1 cellular context compared by ENCODE assay signal in the genomic region with DNA sequence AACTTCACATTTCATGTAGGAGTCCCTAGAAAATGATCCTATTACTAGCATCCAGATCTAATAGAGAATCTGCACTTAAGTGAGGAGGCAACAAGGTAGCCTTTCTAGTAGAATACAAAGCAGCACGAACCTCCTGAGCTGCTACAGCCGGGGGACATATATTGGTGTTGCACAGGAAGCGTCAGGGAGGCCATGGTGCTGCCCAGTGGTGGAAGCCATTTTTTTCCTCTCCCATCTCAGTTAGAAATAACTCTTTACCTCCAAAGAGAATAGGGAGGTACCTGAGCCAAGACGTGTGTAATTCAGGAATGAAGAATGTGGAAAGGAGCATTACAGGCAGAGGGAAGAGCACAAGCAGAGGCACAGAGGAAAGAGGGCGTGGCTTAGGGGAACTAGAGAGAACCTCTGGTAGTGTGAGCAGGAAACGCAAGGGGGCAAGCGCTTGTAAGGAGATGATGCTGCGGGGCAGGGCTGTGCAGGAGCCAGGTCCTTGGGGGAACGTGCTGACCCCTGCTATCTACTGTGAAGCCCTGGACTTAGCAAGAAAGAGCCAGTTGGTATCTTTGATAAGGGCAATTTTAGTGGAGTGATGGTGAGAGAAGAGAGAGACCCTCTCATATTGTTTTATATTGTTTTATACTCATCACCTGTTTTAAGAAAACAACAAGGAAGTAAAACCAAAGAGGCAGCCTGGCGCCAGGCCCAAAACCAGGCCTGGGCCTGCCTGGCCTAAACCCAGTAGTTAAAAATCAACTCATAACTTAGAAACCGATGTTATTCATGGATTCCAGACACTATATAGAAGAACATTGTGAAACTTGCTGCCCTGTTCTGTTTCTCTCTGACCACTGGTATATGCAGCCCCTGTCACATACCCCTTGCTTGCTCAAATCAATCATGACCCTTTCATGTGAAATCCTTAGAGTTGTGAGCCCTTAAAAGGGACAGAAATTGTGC.
TF ChIP-seq lines count a peak whose summit lies in the region.

No MANE protein-coding gene starts in this region.

TF ChIP-seq in K562, 482 proteins besides CTCF, POLR2A, EP300 and RAD21 (continued from another document and continues in another):
- TF ChIP-seq, protein P1, sequence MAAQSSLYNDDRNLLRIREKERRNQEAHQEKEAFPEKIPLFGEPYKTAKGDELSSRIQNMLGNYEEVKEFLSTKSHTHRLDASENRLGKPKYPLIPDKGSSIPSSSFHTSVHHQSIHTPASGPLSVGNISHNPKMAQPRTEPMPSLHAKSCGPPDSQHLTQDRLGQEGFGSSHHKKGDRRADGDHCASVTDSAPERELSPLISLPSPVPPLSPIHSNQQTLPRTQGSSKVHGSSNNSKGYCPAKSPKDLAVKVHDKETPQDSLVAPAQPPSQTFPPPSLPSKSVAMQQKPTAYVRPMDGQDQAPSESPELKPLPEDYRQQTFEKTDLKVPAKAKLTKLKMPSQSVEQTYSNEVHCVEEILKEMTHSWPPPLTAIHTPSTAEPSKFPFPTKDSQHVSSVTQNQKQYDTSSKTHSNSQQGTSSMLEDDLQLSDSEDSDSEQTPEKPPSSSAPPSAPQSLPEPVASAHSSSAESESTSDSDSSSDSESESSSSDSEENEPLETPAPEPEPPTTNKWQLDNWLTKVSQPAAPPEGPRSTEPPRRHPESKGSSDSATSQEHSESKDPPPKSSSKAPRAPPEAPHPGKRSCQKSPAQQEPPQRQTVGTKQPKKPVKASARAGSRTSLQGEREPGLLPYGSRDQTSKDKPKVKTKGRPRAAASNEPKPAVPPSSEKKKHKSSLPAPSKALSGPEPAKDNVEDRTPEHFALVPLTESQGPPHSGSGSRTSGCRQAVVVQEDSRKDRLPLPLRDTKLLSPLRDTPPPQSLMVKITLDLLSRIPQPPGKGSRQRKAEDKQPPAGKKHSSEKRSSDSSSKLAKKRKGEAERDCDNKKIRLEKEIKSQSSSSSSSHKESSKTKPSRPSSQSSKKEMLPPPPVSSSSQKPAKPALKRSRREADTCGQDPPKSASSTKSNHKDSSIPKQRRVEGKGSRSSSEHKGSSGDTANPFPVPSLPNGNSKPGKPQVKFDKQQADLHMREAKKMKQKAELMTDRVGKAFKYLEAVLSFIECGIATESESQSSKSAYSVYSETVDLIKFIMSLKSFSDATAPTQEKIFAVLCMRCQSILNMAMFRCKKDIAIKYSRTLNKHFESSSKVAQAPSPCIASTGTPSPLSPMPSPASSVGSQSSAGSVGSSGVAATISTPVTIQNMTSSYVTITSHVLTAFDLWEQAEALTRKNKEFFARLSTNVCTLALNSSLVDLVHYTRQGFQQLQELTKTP (IDR thresholded peaks at IDR 0.05; ENCODE audit: low read depth in 1 of 2, partially characterized antibody in 2 of 2): no peak
- TF ChIP-seq YBX1 (IDR thresholded peaks at IDR 0.05) (no peak), GATA2 (CRISPR knock-in tag; IDR thresholded peaks at IDR 0.05) (no peak), PYGO2 (tag; IDR thresholded peaks at IDR 0.05) (peak; percentile 41; the same call in 1 of the 2 replicates), KAT8 (IDR thresholded peaks at IDR 0.05; ENCODE audit: low read depth) (no peak), MXI1 (IDR thresholded peaks at IDR 0.05; ENCODE audit: low read depth, low read length) (no peak), ZNF24 (IDR thresholded peaks at IDR 0.05) (no peak), FOXA1 (IDR thresholded peaks at IDR 0.05; ENCODE audit: borderline replicate concordance) (no peak), MEF2D (tag; conservative IDR thresholded peaks at IDR 0.05; ENCODE audit: low read depth) (no peak), ZNF197 (CRISPR knock-in tag; IDR thresholded peaks at IDR 0.05; ENCODE audit: low read depth) (0 out of 2 replicates have a peak, but pooled peaks have one; percentile 63), HCFC1 (IDR thresholded peaks at IDR 0.05; ENCODE audit: low read depth, low read length) (peak; percentile 44; the same call in 1 of the 2 replicates), MTA1 (IDR thresholded peaks at IDR 0.05; ENCODE audit: borderline replicate concordance) (no peak), PML (IDR thresholded peaks at IDR 0.05; ENCODE audit: low read length) (no peak), ZNF175 (CRISPR knock-in tag; IDR thresholded peaks at IDR 0.05; ENCODE audit: low read depth) (0 out of 2 replicates have a peak, but pooled peaks have one; percentile 50), ZNF436 (CRISPR knock-in tag; IDR thresholded peaks at IDR 0.05) (no peak), ZNF766 (CRISPR knock-in tag; conservative IDR thresholded peaks at IDR 0.05) (0 out of 2 replicates have a peak, but pooled peaks have one; percentile 33), CBX1 (IDR thresholded peaks at IDR 0.05; ENCODE audit: low read depth) (peak; percentile 78; the same call in 1 of the 2 replicates), PURB (CRISPR knock-in tag; IDR thresholded peaks at IDR 0.05; ENCODE audit: low read depth) (no peak), GTF2E2 (tag; IDR thresholded peaks at IDR 0.05) (no peak), DNMT1 (IDR thresholded peaks at IDR 0.05) (no peak), C11orf30 (IDR thresholded peaks at IDR 0.05; ENCODE audit: low read depth) (0 out of 2 replicates have a peak, but pooled peaks have one; percentile 6), GABPA (tag; conservative IDR thresholded peaks at IDR 0.05; ENCODE audit: low read depth) (peak; percentile 86), TAF15 (IDR thresholded peaks at IDR 0.05; ENCODE audit: low read depth, low read length) (no peak), SNIP1 (IDR thresholded peaks at IDR 0.05; ENCODE audit: low read depth) (no peak), ASH1L (IDR thresholded peaks at IDR 0.05; ENCODE audit: borderline replicate concordance, low read depth, partially characterized antibody) (no peak), KLF1 (tag; IDR thresholded peaks at IDR 0.05) (no peak), NFRKB (IDR thresholded peaks at IDR 0.05; ENCODE audit: low read depth) (0 out of 2 replicates have a peak, but pooled peaks have one; percentile 29), SAFB2 (IDR thresholded peaks at IDR 0.05; ENCODE audit: borderline replicate concordance, low read depth, low read length, severe bottlenecking) (no peak), BCOR (IDR thresholded peaks at IDR 0.05) (no peak), RBM17 (IDR thresholded peaks at IDR 0.05; ENCODE audit: borderline replicate concordance, low read depth, low read length) (no peak), ZBED1 (IDR thresholded peaks at IDR 0.05) (no peak), DIDO1 (tag; IDR thresholded peaks at IDR 0.05; ENCODE audit: low read depth) (peak; percentile 82)
- TF ChIP-seq, protein P2, sequence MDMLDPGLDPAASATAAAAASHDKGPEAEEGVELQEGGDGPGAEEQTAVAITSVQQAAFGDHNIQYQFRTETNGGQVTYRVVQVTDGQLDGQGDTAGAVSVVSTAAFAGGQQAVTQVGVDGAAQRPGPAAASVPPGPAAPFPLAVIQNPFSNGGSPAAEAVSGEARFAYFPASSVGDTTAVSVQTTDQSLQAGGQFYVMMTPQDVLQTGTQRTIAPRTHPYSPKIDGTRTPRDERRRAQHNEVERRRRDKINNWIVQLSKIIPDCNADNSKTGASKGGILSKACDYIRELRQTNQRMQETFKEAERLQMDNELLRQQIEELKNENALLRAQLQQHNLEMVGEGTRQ (CRISPR knock-in tag; IDR thresholded peaks at IDR 0.05): no peak
- TF ChIP-seq, protein P3, sequence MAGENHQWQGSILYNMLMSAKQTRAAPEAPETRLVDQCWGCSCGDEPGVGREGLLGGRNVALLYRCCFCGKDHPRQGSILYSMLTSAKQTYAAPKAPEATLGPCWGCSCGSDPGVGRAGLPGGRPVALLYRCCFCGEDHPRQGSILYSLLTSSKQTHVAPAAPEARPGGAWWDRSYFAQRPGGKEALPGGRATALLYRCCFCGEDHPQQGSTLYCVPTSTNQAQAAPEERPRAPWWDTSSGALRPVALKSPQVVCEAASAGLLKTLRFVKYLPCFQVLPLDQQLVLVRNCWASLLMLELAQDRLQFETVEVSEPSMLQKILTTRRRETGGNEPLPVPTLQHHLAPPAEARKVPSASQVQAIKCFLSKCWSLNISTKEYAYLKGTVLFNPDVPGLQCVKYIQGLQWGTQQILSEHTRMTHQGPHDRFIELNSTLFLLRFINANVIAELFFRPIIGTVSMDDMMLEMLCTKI (IDR thresholded peaks at IDR 0.05; ENCODE audit: partially characterized antibody): no peak
- TF ChIP-seq, protein P4, sequence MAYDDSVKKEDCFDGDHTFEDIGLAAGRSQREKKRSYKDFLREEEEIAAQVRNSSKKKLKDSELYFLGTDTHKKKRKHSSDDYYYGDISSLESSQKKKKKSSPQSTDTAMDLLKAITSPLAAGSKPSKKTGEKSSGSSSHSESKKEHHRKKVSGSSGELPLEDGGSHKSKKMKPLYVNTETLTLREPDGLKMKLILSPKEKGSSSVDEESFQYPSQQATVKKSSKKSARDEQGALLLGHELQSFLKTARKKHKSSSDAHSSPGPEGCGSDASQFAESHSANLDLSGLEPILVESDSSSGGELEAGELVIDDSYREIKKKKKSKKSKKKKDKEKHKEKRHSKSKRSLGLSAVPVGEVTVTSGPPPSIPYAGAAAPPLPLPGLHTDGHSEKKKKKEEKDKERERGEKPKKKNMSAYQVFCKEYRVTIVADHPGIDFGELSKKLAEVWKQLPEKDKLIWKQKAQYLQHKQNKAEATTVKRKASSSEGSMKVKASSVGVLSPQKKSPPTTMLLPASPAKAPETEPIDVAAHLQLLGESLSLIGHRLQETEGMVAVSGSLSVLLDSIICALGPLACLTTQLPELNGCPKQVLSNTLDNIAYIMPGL (CRISPR knock-in tag; IDR thresholded peaks at IDR 0.05): no peak
- TF ChIP-seq, protein P5, sequence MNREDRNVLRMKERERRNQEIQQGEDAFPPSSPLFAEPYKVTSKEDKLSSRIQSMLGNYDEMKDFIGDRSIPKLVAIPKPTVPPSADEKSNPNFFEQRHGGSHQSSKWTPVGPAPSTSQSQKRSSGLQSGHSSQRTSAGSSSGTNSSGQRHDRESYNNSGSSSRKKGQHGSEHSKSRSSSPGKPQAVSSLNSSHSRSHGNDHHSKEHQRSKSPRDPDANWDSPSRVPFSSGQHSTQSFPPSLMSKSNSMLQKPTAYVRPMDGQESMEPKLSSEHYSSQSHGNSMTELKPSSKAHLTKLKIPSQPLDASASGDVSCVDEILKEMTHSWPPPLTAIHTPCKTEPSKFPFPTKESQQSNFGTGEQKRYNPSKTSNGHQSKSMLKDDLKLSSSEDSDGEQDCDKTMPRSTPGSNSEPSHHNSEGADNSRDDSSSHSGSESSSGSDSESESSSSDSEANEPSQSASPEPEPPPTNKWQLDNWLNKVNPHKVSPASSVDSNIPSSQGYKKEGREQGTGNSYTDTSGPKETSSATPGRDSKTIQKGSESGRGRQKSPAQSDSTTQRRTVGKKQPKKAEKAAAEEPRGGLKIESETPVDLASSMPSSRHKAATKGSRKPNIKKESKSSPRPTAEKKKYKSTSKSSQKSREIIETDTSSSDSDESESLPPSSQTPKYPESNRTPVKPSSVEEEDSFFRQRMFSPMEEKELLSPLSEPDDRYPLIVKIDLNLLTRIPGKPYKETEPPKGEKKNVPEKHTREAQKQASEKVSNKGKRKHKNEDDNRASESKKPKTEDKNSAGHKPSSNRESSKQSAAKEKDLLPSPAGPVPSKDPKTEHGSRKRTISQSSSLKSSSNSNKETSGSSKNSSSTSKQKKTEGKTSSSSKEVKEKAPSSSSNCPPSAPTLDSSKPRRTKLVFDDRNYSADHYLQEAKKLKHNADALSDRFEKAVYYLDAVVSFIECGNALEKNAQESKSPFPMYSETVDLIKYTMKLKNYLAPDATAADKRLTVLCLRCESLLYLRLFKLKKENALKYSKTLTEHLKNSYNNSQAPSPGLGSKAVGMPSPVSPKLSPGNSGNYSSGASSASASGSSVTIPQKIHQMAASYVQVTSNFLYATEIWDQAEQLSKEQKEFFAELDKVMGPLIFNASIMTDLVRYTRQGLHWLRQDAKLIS (CRISPR knock-in tag; IDR thresholded peaks at IDR 0.05): no peak
- TF ChIP-seq, protein P6, sequence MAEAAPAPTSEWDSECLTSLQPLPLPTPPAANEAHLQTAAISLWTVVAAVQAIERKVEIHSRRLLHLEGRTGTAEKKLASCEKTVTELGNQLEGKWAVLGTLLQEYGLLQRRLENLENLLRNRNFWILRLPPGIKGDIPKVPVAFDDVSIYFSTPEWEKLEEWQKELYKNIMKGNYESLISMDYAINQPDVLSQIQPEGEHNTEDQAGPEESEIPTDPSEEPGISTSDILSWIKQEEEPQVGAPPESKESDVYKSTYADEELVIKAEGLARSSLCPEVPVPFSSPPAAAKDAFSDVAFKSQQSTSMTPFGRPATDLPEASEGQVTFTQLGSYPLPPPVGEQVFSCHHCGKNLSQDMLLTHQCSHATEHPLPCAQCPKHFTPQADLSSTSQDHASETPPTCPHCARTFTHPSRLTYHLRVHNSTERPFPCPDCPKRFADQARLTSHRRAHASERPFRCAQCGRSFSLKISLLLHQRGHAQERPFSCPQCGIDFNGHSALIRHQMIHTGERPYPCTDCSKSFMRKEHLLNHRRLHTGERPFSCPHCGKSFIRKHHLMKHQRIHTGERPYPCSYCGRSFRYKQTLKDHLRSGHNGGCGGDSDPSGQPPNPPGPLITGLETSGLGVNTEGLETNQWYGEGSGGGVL (CRISPR knock-in tag; IDR thresholded peaks at IDR 0.05): no peak
- TF ChIP-seq, protein P7, sequence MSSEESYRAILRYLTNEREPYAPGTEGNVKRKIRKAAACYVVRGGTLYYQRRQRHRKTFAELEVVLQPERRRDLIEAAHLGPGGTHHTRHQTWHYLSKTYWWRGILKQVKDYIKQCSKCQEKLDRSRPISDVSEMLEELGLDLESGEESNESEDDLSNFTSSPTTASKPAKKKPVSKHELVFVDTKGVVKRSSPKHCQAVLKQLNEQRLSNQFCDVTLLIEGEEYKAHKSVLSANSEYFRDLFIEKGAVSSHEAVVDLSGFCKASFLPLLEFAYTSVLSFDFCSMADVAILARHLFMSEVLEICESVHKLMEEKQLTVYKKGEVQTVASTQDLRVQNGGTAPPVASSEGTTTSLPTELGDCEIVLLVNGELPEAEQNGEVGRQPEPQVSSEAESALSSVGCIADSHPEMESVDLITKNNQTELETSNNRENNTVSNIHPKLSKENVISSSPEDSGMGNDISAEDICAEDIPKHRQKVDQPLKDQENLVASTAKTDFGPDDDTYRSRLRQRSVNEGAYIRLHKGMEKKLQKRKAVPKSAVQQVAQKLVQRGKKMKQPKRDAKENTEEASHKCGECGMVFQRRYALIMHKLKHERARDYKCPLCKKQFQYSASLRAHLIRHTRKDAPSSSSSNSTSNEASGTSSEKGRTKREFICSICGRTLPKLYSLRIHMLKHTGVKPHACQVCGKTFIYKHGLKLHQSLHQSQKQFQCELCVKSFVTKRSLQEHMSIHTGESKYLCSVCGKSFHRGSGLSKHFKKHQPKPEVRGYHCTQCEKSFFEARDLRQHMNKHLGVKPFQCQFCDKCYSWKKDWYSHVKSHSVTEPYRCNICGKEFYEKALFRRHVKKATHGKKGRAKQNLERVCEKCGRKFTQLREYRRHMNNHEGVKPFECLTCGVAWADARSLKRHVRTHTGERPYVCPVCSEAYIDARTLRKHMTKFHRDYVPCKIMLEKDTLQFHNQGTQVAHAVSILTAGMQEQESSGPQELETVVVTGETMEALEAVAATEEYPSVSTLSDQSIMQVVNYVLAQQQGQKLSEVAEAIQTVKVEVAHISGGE (CRISPR knock-in tag; IDR thresholded peaks at IDR 0.05): peak in 2 of 3 experiments; percentile 87 to 98; a peak in 4 of 6 replicates
